12 cellular contexts compared by ENCODE assay signal in the genomic region with DNA sequence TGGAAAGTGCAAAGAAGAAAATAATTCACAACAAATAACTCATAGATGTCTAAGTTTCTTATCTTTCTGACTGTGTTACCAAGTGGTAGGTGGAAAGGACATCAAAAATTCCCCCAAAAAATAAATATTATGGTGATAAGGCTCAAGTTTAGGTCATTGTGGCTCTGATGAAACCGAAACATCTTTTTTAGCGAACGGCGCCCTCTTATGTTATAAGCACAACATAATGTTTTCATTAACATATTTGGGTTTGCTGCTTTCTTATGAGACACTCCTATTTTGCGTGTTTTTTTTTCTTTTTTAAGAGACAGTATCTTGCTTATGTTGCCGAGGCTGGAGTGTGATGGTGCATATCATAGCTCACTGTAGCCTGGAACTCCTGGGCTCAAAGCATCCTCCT.
DNase-seq lines count a peak whose midpoint lies in the region; TF ChIP-seq lines count a peak whose summit lies in the region.
"Had no signal": no experiment of that assay in that cellular context is flagged by ENCODE, and none has a peak within 500 bp of the region (broad histone marks: within the 10 kb centered on the region; RNA-seq: fewer than 3 reads in every experiment).

No MANE protein-coding gene starts in this region.

- H3K27ac ChIP-seq in HEK293 (ENCODE audit: extremely low read depth, low read depth, low read length), result no peak overlapping the region
- H3K27ac ChIP-seq in WERI-Rb-1, result no peak overlapping the region

- DNase-seq in DMS 273 (lab: John Stamatoyannopoulos, UW; ENCODE audit: unreplicated experiment) (peak; percentile 59), DMS 273 treated with DMSO at 0.1 percent for 48 hours (lab: John Stamatoyannopoulos, UW) (no peak), WERI-Rb-1 (no peak), left kidney (ENCODE audit: low read depth, low spot score) (peak; percentile 22), posterior cingulate gyrus (no peak), GM19240 (ENCODE audit: insufficient read length, low spot score) (no peak)
- DNase-seq in stimulated activated CD4-positive, alpha-beta T cell treated with anti-CD3 and anti-CD28 coated beads, Interleukin-12 subunit alpha, Interleukin-12 subunit beta, amount 100 ng/mL, for 4 hours, result no peak
- DNase-seq: 8988T; NCI-H2227 treated with DMSO at 0.1 percent for 48 hours; stimulated activated CD4-positive, alpha-beta T cell treated with anti-CD3 and anti-CD28 coated beads, Interleukin-2, amount 100 ng/mL, for 24 hours had no signal

- TF ChIP-seq CTCF in HEK293 (tag by site-specific recombination; IDR thresholded peaks at IDR 0.05) (no peak), WERI-Rb-1 (IDR thresholded peaks at IDR 0.05; ENCODE audit: low read depth, low read length) (0 out of 2 replicates have a peak, but pooled peaks have one; percentile 15)

- H3K27me3 ChIP-seq in WERI-Rb-1 (ENCODE audit: insufficient read depth, low read depth, severe bottlenecking), result peaks cover 22% of the 10 kb centered on the region

- H3K4me1 ChIP-seq in HEK293 (ENCODE audit: control insufficient read depth, insufficient read depth, low read length), result no peaks in the 10 kb centered on the region
- H3K4me1 ChIP-seq: HAP-1 had no signal

- H3K9me3 ChIP-seq in HEK293 (ENCODE audit: control insufficient read depth, insufficient read depth, low read depth, low read length) (no peaks in the 10 kb centered on the region), WERI-Rb-1 (ENCODE audit: severe bottlenecking) (no peaks in the 10 kb centered on the region)
- H3K9me3 ChIP-seq: HAP-1 had no signal

- H3K36me3 ChIP-seq in HEK293 (ENCODE audit: control insufficient read depth in 2 of 2, insufficient read depth in 1 of 2, low read length in 2 of 2) (no peaks in the 10 kb centered on the region), WERI-Rb-1 (no peaks in the 10 kb centered on the region)
- H3K36me3 ChIP-seq: HAP-1 had no signal

- CTCF ChIA-PET in HEK293 (lab: Yijun Ruan, JAX), result interaction anchor here (0.6 to 2.1 kb wide), 11 partner anchors 9 to 719 kb away, joined by 3 to 9 read pairs (median 4); no protein-coding TSS in a partner anchor

- POLR2A ChIA-PET in HEK293 (lab: Yijun Ruan, JAX), result no interaction called here

- intact Hi-C loops in posterior cingulate gyrus (cut with DNase I), result no loop called here

- no peak overlapping the region for H3K4me3 ChIP-seq in HEK293 (ENCODE audit: low read depth, low read length)
- H3K4me3 ChIP-seq in WERI-Rb-1 (ENCODE audit: low read depth, low read length), result no peak overlapping the region
- H3K4me3 ChIP-seq: HAP-1 had no signal

TF ChIP-seq in HEK293, 187 proteins besides CTCF, POLR2A, EP300 and RAD21:
- TF ChIP-seq ZNF449 (tag by site-specific recombination; IDR thresholded peaks at IDR 0.05) (no peak), ZNF654 (tag by site-specific recombination; IDR thresholded peaks at IDR 0.05; ENCODE audit: low read depth) (peak; percentile 41)
TF ChIP-seq in HEK293: peak in this region for 1.

Comparison
In these comparisons a context has a peak if more than half of its experiments do, and no peak if none do; other contexts are left out.
1. DNase-seq: peak in DMS 273 (single experiment) and left kidney (single experiment); none in DMS 273 treated with DMSO at 0.1 percent for 48 hours (single experiment), WERI-Rb-1 (single experiment), posterior cingulate gyrus (0 of 10), stimulated activated CD4-positive, alpha-beta T cell treated with anti-CD3 and anti-CD28 coated beads, Interleukin-12 subunit alpha, Interleukin-12 subunit beta, amount 100 ng/mL, for 4 hours (single experiment) and GM19240 (single experiment).